Comparison of ENCODE assay signal across 22 cellular contexts in genomic region chrX:420496-421223, GRCh38.
"Had no signal": no experiment of that assay in that cellular context is flagged by ENCODE, and none has a peak within 500 bp of the region (broad histone marks: within the 10 kb centered on the region; RNA-seq: fewer than 3 reads in every experiment).

No MANE protein-coding gene starts in this region.

- H3K4me1 Mint-ChIP-seq: IgD-negative memory B cell had no signal

- H3K36me3 Mint-ChIP-seq: IgD-negative memory B cell had no signal

- H3K4me3 ChIP-seq: K562 had no signal

- H3K27ac Mint-ChIP-seq: IgD-negative memory B cell had no signal

- DNase-seq: Kasumi-1, MM.1S, NCI-H1092 treated with DMSO at 0.1 percent for 48 hours, NCI-H1436 treated with DMSO at 0.1 percent for 48 hours, NCI-H1694, NCI-H187 treated with DMSO at 0.1 percent for 48 hours, NCI-H2029 treated with DMSO at 0.1 percent for 48 hours, NCI-H2171 treated with DMSO at 0.1 percent for 48 hours, NCI-H345, NCI-H446 treated with DMSO at 0.1 percent for 48 hours, NCI-H524, NCI-H69, NCI-H774, RPMI8226, SHP77, SK-N-SH had no signal

- H3K9me3 ChIP-seq: SK-N-SH had no signal

- FAIRE-seq: HTR-8/SVneo, K562, RCC 7860 had no signal

- H3K9ac ChIP-seq: KMS-11, SK-N-SH had no signal

- ATAC-seq: K562 had no signal

- H3K27ac ChIP-seq: HL-60, KMS-11 had no signal

- H3K4me3 Mint-ChIP-seq: IgD-negative memory B cell had no signal
